Comparison of ENCODE assay signal across 2 cellular contexts in genomic region chr2:143087033-143087432, GRCh38.
TF ChIP-seq lines count a peak whose summit lies in the region.

No MANE protein-coding gene starts in this region.

TF ChIP-seq in IMR-90, 13 proteins besides CTCF, POLR2A, EP300 and RAD21:
- TF ChIP-seq MAZ (IDR thresholded peaks at IDR 0.05; ENCODE audit: borderline replicate concordance, low read depth, low read length) (no peak), CHD1 (IDR thresholded peaks at IDR 0.05; ENCODE audit: low read depth, low read length) (no peak), BHLHE40 (IDR thresholded peaks at IDR 0.05; ENCODE audit: low read depth, low read length) (no peak), RCOR1 (IDR thresholded peaks at IDR 0.05; ENCODE audit: insufficient replicate concordance, low read length) (no peak), MAFK (IDR thresholded peaks at IDR 0.05; ENCODE audit: low read depth, low read length) (no peak)

TF ChIP-seq in GM12878, 131 proteins besides CTCF, POLR2A, EP300 and RAD21:
- TF ChIP-seq NBN (IDR thresholded peaks at IDR 0.05) (no peak), STAT3 (IDR thresholded peaks at IDR 0.05; ENCODE audit: low read depth, low read length) (no peak), ZZZ3 (IDR thresholded peaks at IDR 0.05; ENCODE audit: control insufficient read depth, insufficient read length, low read depth) (no peak), ELK1 (IDR thresholded peaks at IDR 0.05; ENCODE audit: low read depth, low read length) (no peak), GABPA (IDR thresholded peaks at IDR 0.05; ENCODE audit: low read depth) (no peak), E2F8 (IDR thresholded peaks at IDR 0.05; ENCODE audit: low read depth, partially characterized antibody) (no peak), ZNF622 (IDR thresholded peaks at IDR 0.05) (no peak), RB1 (IDR thresholded peaks at IDR 0.05; ENCODE audit: borderline replicate concordance) (no peak), STAT1 (conservative IDR thresholded peaks at IDR 0.05) (no peak), RCOR1 (conservative IDR thresholded peaks at IDR 0.05; ENCODE audit: low read depth, low read length) (no peak), ATF3 (IDR thresholded peaks at IDR 0.05; ENCODE audit: borderline replicate concordance, extremely low read depth, low read depth, low read length) (no peak)
